1 cellular context compared by ENCODE assay signal in genomic region chr2:73821669-73822068, GRCh38.
TF ChIP-seq lines count a peak whose summit lies in the region.

No MANE protein-coding gene starts in this region.

TF ChIP-seq in GM12878, 131 proteins besides CTCF, POLR2A, EP300 and RAD21:
- TF ChIP-seq NFIC (IDR thresholded peaks at IDR 0.05; ENCODE audit: low read depth, low read length) (peak; percentile 9; the same call in 1 of the 2 replicates), BCL11A (IDR thresholded peaks at IDR 0.05; ENCODE audit: low read depth, low read length) (no peak), PBX3 (IDR thresholded peaks at IDR 0.05; ENCODE audit: insufficient replicate concordance, low read depth, low read length) (no peak), DPF2 (IDR thresholded peaks at IDR 0.05) (0 out of 2 replicates have a peak, but pooled peaks have one; percentile 8), ETV6 (conservative IDR thresholded peaks at IDR 0.05 in 1 of 2, IDR thresholded peaks at IDR 0.05 in 1 of 2; ENCODE audit: borderline replicate concordance in 1 of 2, low read depth in 1 of 2) (0 out of 4 replicates have a peak, but pooled peaks of 1 of the 2 experiments have one; percentile 12), RAD51 (IDR thresholded peaks at IDR 0.05) (no peak), TCF3 (IDR thresholded peaks at IDR 0.05; ENCODE audit: borderline replicate concordance, insufficient read depth, low read depth, low read length) (no peak), SMC3 (IDR thresholded peaks at IDR 0.05; ENCODE audit: borderline replicate concordance, low read length) (no peak)
